In genomic region chr14:30559638-30560071, GRCh38 we compare ENCODE assay signal across 8 cellular contexts. TPM values are rescaled to one million over a fixed set of nuclear protein-coding genes. Genes with fewer than 3 reads are reported as not detected.
A peak's percentile ranks its signal among the peaks of the same experiment; 100 is the strongest.
DNase-seq lines count a peak whose midpoint lies in the region; ATAC-seq lines count a peak whose summit lies in the region.

No MANE protein-coding gene starts in this region.

- peak overlapping the region; percentile 73 for H3K27ac ChIP-seq in skeletal muscle tissue (ENCODE audit: low read depth, low read length)

- H3K27ac Mint-ChIP-seq in activated naive CD8-positive, alpha-beta T cell treated with anti-CD3 and anti-CD28 coated beads, Interleukin-2, amount 50 U/mL, for 24 hours: peak overlapping the region; percentile 97

- peaks cover 12% of the 10 kb centered on the region for H3K4me1 ChIP-seq in HAP-1
- H3K4me1 ChIP-seq in iPS-15b (ENCODE audit: control insufficient read depth, insufficient read depth, low read length): no peaks in the 10 kb centered on the region
- H3K4me1 ChIP-seq in skeletal muscle tissue (ENCODE audit: control insufficient read depth in 3 of 3, insufficient read depth in 3 of 3, low read length in 3 of 3): peaks cover 4 to 12% (median 7%) of the 10 kb centered on the region in 3 donors

- in situ Hi-C loops in HAP-1 (cut with MboI; ENCODE audit: low sequenced_read_pairs): no loop called here

- peak overlapping the region; percentile 84 for H3K9ac ChIP-seq in iPS-15b (ENCODE audit: low read depth, low read length)
- peak overlapping the region; percentile 85 to 93 (median 89) for H3K9ac ChIP-seq in skeletal muscle tissue (ENCODE audit: low read depth in 1 of 3, low read length in 3 of 3)

- peaks cover 26% of the 10 kb centered on the region for H3K36me3 Mint-ChIP-seq in activated naive CD8-positive, alpha-beta T cell treated with anti-CD3 and anti-CD28 coated beads, Interleukin-2, amount 50 U/mL, for 24 hours (ENCODE audit: low read depth)

- no peaks in the 10 kb centered on the region for H3K9me3 ChIP-seq in HAP-1
- H3K9me3 ChIP-seq in iPS-15b (ENCODE audit: control insufficient read depth, insufficient read depth, low read length): no peaks in the 10 kb centered on the region
- H3K9me3 ChIP-seq in skeletal muscle tissue (ENCODE audit: control insufficient read depth in 3 of 3, low read length in 3 of 3): no peaks in the 10 kb centered on the region

- peaks cover 35% of the 10 kb centered on the region for H3K4me1 Mint-ChIP-seq in activated naive CD8-positive, alpha-beta T cell treated with anti-CD3 and anti-CD28 coated beads, Interleukin-2, amount 50 U/mL, for 24 hours

- H3K9me3 Mint-ChIP-seq in activated naive CD8-positive, alpha-beta T cell treated with anti-CD3 and anti-CD28 coated beads, Interleukin-2, amount 50 U/mL, for 24 hours: no peaks in the 10 kb centered on the region

- peak overlapping the region; percentile 80 for H3K4me3 ChIP-seq in HAP-1
- peak overlapping the region; percentile 94 for H3K4me3 ChIP-seq in iPS-15b (ENCODE audit: low read depth, low read length)
- H3K4me3 ChIP-seq in skeletal muscle tissue (ENCODE audit: low read length in 3 of 3): peak overlapping the region; percentile 89 to 98 (median 96)

- H3K4me3 Mint-ChIP-seq in activated naive CD8-positive, alpha-beta T cell treated with anti-CD3 and anti-CD28 coated beads, Interleukin-2, amount 50 U/mL, for 24 hours: peak overlapping the region; percentile 96

- H3K36me3 ChIP-seq in HAP-1 (replicated peaks) (no peaks in the 10 kb centered on the region; the same call in 1 of the 2 replicates), iPS-15b (ENCODE audit: control insufficient read depth, insufficient read depth, low read length) (no peaks in the 10 kb centered on the region), skeletal muscle tissue (ENCODE audit: control insufficient read depth in 3 of 3, insufficient read depth in 3 of 3, low read length in 3 of 3) (no peaks in the 10 kb centered on the region)

- DNase-seq in ELF-1 (ENCODE audit: low read depth, low spot score): peak; percentile 33
- peak; percentile 65 to 82 for DNase-seq in HAP-1 (ENCODE audit: low spot score in 2 of 2)
- peak; percentile 17 for DNase-seq in NCI-H1694 treated with DMSO at 0.1 percent for 48 hours (lab: John Stamatoyannopoulos, UW)
- no peak for DNase-seq in activated naive CD8-positive, alpha-beta T cell treated with anti-CD3 and anti-CD28 coated beads, Interleukin-2, amount 50 U/mL, for 24 hours
- no peak for DNase-seq in NCI-H446 treated with DMSO at 0.1 percent for 48 hours (lab: John Stamatoyannopoulos, UW)
- no peak for DNase-seq in UCSD-AML1 (lab: John Stamatoyannopoulos, UW; ENCODE audit: unreplicated experiment)

- H3K27me3 Mint-ChIP-seq in activated naive CD8-positive, alpha-beta T cell treated with anti-CD3 and anti-CD28 coated beads, Interleukin-2, amount 50 U/mL, for 24 hours: peaks cover 5% of the 10 kb centered on the region

- H3K27me3 ChIP-seq in HAP-1 (ENCODE audit: low read depth) (no peaks in the 10 kb centered on the region), iPS-15b (ENCODE audit: control insufficient read depth, insufficient read depth, low read length) (no peaks in the 10 kb centered on the region), skeletal muscle tissue (ENCODE audit: control insufficient read depth in 3 of 3, insufficient read depth in 3 of 3, low read length in 3 of 3) (no peaks in the 10 kb centered on the region)

- no peak for ATAC-seq in activated naive CD8-positive, alpha-beta T cell treated with anti-CD3 and anti-CD28 coated beads, Interleukin-2, amount 50 U/mL, for 24 hours

RNA-seq across cellular contexts. Expression of gene G2E3, which starts 0.7 kb away (rescaled TPM):
- total RNA-seq in skeletal muscle tissue: 9.9 TPM

Comparison
In these comparisons a context has a peak if more than half of its experiments do, and no peak if none do; other contexts are left out.
1. DNase-seq: peak in ELF-1 (single experiment), HAP-1 (2 of 2) and NCI-H1694 treated with DMSO at 0.1 percent for 48 hours (single experiment); none in activated naive CD8-positive, alpha-beta T cell treated with anti-CD3 and anti-CD28 coated beads, Interleukin-2, amount 50 U/mL, for 24 hours (single experiment), NCI-H446 treated with DMSO at 0.1 percent for 48 hours (single experiment) and UCSD-AML1 (single experiment).
2. Peak in every context shown above with its lines, with median percentiles within 50 percentile points of each other: H3K4me3 ChIP-seq.